8 cellular contexts compared by ENCODE assay signal in genomic region chr4:39181905-39182638, GRCh38. TPM values are rescaled to one million over a fixed set of nuclear protein-coding genes. Genes with fewer than 3 reads are reported as not detected.
DNase-seq lines count a peak whose midpoint lies in the region; ATAC-seq, FAIRE-seq and TF ChIP-seq lines count a peak whose summit lies in the region.

WDR19 (plus strand) TSS chr4:39182529; CDS start chr4:39182558, 29 bp downstream.

- no peaks in the 10 kb centered on the region; a peak in 1 of 7 replicates for H3K27me3 ChIP-seq in H1 (replicated peaks in 1 of 4; ENCODE audit: control insufficient read depth in 3 of 4, extremely low read depth in 1 of 4, insufficient read depth in 3 of 4, low read length in 3 of 4)

- H4K91ac ChIP-seq in H1 (replicated peaks; ENCODE audit: insufficient read length, low read length) = peak within 1 kb of the TSS; percentile 46

- H2BK20ac ChIP-seq in H1 (ENCODE audit: low read length) = no peak within 1 kb of the TSS

- H3K56ac ChIP-seq in H1 (replicated peaks; ENCODE audit: insufficient read length, low read depth, low read length) = no peak within 1 kb of the TSS

- no peak within 1 kb of the TSS; the same call in 1 of the 2 replicates for H4K8ac ChIP-seq in H1 (ENCODE audit: extremely low read depth, insufficient read depth, low read length)

- H3K4me1 ChIP-seq in H1 (replicated peaks in 1 of 4; ENCODE audit: control insufficient read depth in 3 of 4, insufficient read depth in 4 of 4, low read length in 3 of 4) = no peaks in the 10 kb centered on the region; a peak in 1 of 7 replicates

- no peak within 1 kb of the TSS for H3K27ac Mint-ChIP-seq in memory B cell

- H2BK120ac ChIP-seq in H1 (replicated peaks; ENCODE audit: low read depth, low read length) = no peak within 1 kb of the TSS

- H3K14ac ChIP-seq in H1 (ENCODE audit: insufficient read length) = no peak within 1 kb of the TSS

- POLR2A ChIA-PET in activated CD8-positive, alpha-beta memory T cell treated with anti-CD3 and anti-CD28 coated beads for 36 hours (lab: Charles Lee) = interaction anchor here (0.6 to 1.0 kb wide), 3 partner anchors 264 to 1495 kb away, joined by 3 to 5 read pairs (median 4); partner anchors contain the start of genes LIAS and RPL9
- POLR2A ChIA-PET in H1 (lab: Charles Lee; ENCODE audit: partially characterized antibody) = interaction anchor here (0.6 to 1.0 kb wide), 2 partner anchors 178 to 313 kb away, joined by 3 read pairs; no protein-coding TSS in a partner anchor

- H4K5ac ChIP-seq in H1 (ENCODE audit: insufficient read length, low read depth, low read length) = no peak within 1 kb of the TSS

- H3K4me2 ChIP-seq in H1 (ENCODE audit: insufficient read depth in 1 of 2, low read depth in 2 of 2, low read length in 2 of 2) = peak within 1 kb of the TSS; percentile 82 to 99

- FAIRE-seq in H1 (lab: Jason Lieb, UNC) = peak; percentile 96

- 1% methylated on average over 45 of the region's 48 CpGs; no CpG with 5 or more reads in 1 of the 2 experiments for WGBS in H1 (ENCODE audit: extremely low coverage in 1 of 2, insufficient coverage in 1 of 2, insufficient read length in 1 of 2, insufficient replicate concordance in 2 of 2, low coverage in 1 of 2, low lambda C conversion rate in 2 of 2, missing lambda C conversion rate in 1 of 2), 2 experiments

- no peaks in the 10 kb centered on the region for H3K36me3 Mint-ChIP-seq in memory B cell

- TF ChIP-seq RAD21 in H1 (IDR thresholded peaks at IDR 0.05 in 1 of 2, conservative IDR thresholded peaks at IDR 0.05 in 1 of 2; ENCODE audit: low read depth in 2 of 2, low read length in 2 of 2) = peak; percentile 44 to 53

- no peak within 1 kb of the TSS for H2AK5ac ChIP-seq in H1 (ENCODE audit: low read depth, low read length)

- H2BK12ac ChIP-seq in H1 (ENCODE audit: low read depth, low read length) = no peak within 1 kb of the TSS

- no peaks in the 10 kb centered on the region for H3K79me2 ChIP-seq in H1 (ENCODE audit: control insufficient read depth in 1 of 2, insufficient read depth in 2 of 2, low read length in 2 of 2)

- no peaks in the 10 kb centered on the region for H3K27me3 Mint-ChIP-seq in memory B cell

- H3K79me1 ChIP-seq in H1 (ENCODE audit: low read depth, low read length) = no peaks in the 10 kb centered on the region

- H3K4me3 Mint-ChIP-seq in memory B cell = no peak within 1 kb of the TSS

- H3K9me3 Mint-ChIP-seq in memory B cell = no peaks in the 10 kb centered on the region

- H3K4ac ChIP-seq in H1 (replicated peaks; ENCODE audit: insufficient read length, low read depth, low read length) = no peak within 1 kb of the TSS

- H4K20me1 ChIP-seq in H1 (replicated peaks in 1 of 2; ENCODE audit: control insufficient read depth in 1 of 2, insufficient read depth in 2 of 2, low read length in 2 of 2) = no peaks in the 10 kb centered on the region

- peak within 1 kb of the TSS; percentile 84 to 98 (median 94) for H3K4me3 ChIP-seq in H1 (ENCODE audit: extremely low read depth in 1 of 4, insufficient read depth in 2 of 4, low read depth in 3 of 4, low read length in 4 of 4)

- H3K4me1 Mint-ChIP-seq in memory B cell = peaks cover 2% of the 10 kb centered on the region

- no peak within 1 kb of the TSS for H2BK15ac ChIP-seq in H1 (ENCODE audit: low read length)

- no peaks in the 10 kb centered on the region for H3K36me3 ChIP-seq in H1 (ENCODE audit: control insufficient read depth in 2 of 4, insufficient read depth in 4 of 4, low read length in 3 of 4)

- no peak within 1 kb of the TSS for H3K23ac ChIP-seq in H1 (ENCODE audit: insufficient read length)

- peaks cover 4% of the 10 kb centered on the region; the same call in 1 of the 2 replicates for H3K23me2 ChIP-seq in H1 (ENCODE audit: low read depth, low read length)

- H3K18ac ChIP-seq in H1 (ENCODE audit: extremely low read depth, low read length) = no peak within 1 kb of the TSS

- H3K9me3 ChIP-seq in H1 (ENCODE audit: insufficient read depth in 2 of 2, low read depth in 1 of 2, low read length in 1 of 2) = no peaks in the 10 kb centered on the region

- TF ChIP-seq POLR2A in H1 (IDR thresholded peaks at IDR 0.05; ENCODE audit: control extremely low read depth in 1 of 2, low read depth in 2 of 2, low read length in 2 of 2) = no peak

- H3K9ac ChIP-seq in H1 (replicated peaks in 1 of 4; ENCODE audit: extremely low read depth in 1 of 4, low read depth in 3 of 4, low read length in 3 of 4) = peak within 1 kb of the TSS in 3 of 4 experiments; percentile 69 to 86 (median 70); a peak in 6 of 7 replicates

- no peak within 1 kb of the TSS for H3K27ac ChIP-seq in H1 (ENCODE audit: low read depth, low read length)

- CTCF ChIA-PET in activated CD8-positive, alpha-beta memory T cell treated with anti-CD3 and anti-CD28 coated beads for 36 hours (lab: Charles Lee) = interaction anchor here (0.7 kb wide), 1 partner anchor 318 kb away, joined by 3 read pairs; no protein-coding TSS in a partner anchor
- CTCF ChIA-PET in H1 (lab: Charles Lee; ENCODE audit: partially characterized antibody) = interaction anchor here (0.8 to 2.0 kb wide), 9 partner anchors 10 to 426 kb away, joined by 3 to 5 read pairs (median 3); no protein-coding TSS in a partner anchor

- peak within 1 kb of the TSS; percentile 80 for H2AFZ ChIP-seq in H1 (ENCODE audit: low read length)

- ATAC-seq in GM19468 (IDR thresholded peaks at IDR 0.05; ENCODE audit: extremely low read depth, unreplicated experiment) = peak; percentile 100
- peak; percentile 93 for ATAC-seq in memory B cell (ENCODE audit: low read depth)

- peak; percentile 96 for DNase-seq in COLO829 (ENCODE audit: low spot score)
- peak; percentile 98 for DNase-seq in HS-5 (ENCODE audit: low read depth)
- DNase-seq in NK-92 treated with Interleukin-12 subunit alpha and Interleukin-12 subunit beta, amount 100 ng/mL, for 24 hours (lab: John Stamatoyannopoulos, UW) = peak; percentile 99
- DNase-seq in H1 (ENCODE audit: low read depth in 1 of 2, low spot score in 2 of 2) = peak; percentile 94 to 98
- DNase-seq in memory B cell (ENCODE audit: low spot score in 2 of 2) = peak; percentile 91 to 97
- DNase-seq in stimulated activated CD8-positive, alpha-beta memory T cell treated with anti-CD3 and anti-CD28 coated beads, Interleukin-12 subunit alpha, Interleukin-12 subunit beta, amount 100 ng/mL, for 24 hours (ENCODE audit: extremely low read depth) = peak; percentile 96

- no peak within 1 kb of the TSS for H2BK5ac ChIP-seq in H1 (ENCODE audit: low read depth, low read length)

- no peak for TF ChIP-seq EP300 in H1 (IDR thresholded peaks at IDR 0.05; ENCODE audit: borderline replicate concordance in 1 of 2, low read depth in 2 of 2, low read length in 2 of 2)

- TF ChIP-seq CTCF in H1 (IDR thresholded peaks at IDR 0.05; ENCODE audit: control extremely low read depth in 1 of 3, insufficient read depth in 1 of 3, low read depth in 1 of 3, low read length in 3 of 3) = peak; percentile 31 to 56 (median 40)

TF ChIP-seq in H1, 55 proteins besides CTCF, POLR2A, EP300 and RAD21 (continues in another document):
- TF ChIP-seq CREB1 (IDR thresholded peaks at IDR 0.05) (peak; percentile 61; the same call in 1 of the 2 replicates), SIN3A (conservative IDR thresholded peaks at IDR 0.05 in 1 of 2, IDR thresholded peaks at IDR 0.05 in 1 of 2; ENCODE audit: low read depth in 1 of 2, low read length in 2 of 2) (peak in 1 of 2 experiments; percentile 79; a peak in 2 of 4 replicates), TAF1 (IDR thresholded peaks at IDR 0.05; ENCODE audit: low read depth, low read length) (peak; percentile 60; the same call in 1 of the 2 replicates), SP2 (IDR thresholded peaks at IDR 0.05; ENCODE audit: low read length) (no peak), BRCA1 (IDR thresholded peaks at IDR 0.05; ENCODE audit: low read depth, low read length) (peak; percentile 60; the same call in 1 of the 2 replicates), BACH1 (IDR thresholded peaks at IDR 0.05; ENCODE audit: low read length) (no peak), POU5F1 (IDR thresholded peaks at IDR 0.05; ENCODE audit: low read depth, low read length) (no peak), ATF2 (IDR thresholded peaks at IDR 0.05; ENCODE audit: low read length) (no peak), E2F6 (IDR thresholded peaks at IDR 0.05) (peak; percentile 95), FOSL1 (IDR thresholded peaks at IDR 0.05; ENCODE audit: insufficient read depth, low read depth, low read length) (no peak)

RNA-seq across cellular contexts. Expression of gene WDR19, which starts in this region (rescaled TPM):
- total RNA-seq in activated CD8-positive, alpha-beta memory T cell treated with anti-CD3 and anti-CD28 coated beads for 36 hours = 10 to 100 TPM; 15.7 to 17.3 TPM
- 19.7 and 22.2 TPM in 2 replicates for total RNA-seq in H1 (2021; fragmentation: NEBNext Ultra II Directional; extraction: Animal tissue kit (Norgen Biotek cat#: 25700))
- polyA plus RNA-seq in H1 (2011; rRNA removed) = 16.9 and 23.3 TPM in 2 replicates
- 27.7 TPM for polyA plus RNA-seq in H1 (2011; cell fraction: cytosol; rRNA removed)
- polyA plus RNA-seq in H1 (2011; cell fraction: nucleus; rRNA removed) = 50.1 TPM
- polyA plus RNA-seq in H1 (2012, experiment 1 of 2) = 19.9 to 33.1 TPM (median 21.4 TPM) in 4 replicates
- 2.1 TPM for polyA plus RNA-seq in H1 (2012, experiment 2 of 2)
- 19.2 TPM for polyA plus RNA-seq in H1 (2013, experiment 1 of 2)
- 16.2 TPM for polyA plus RNA-seq in H1 (2013, experiment 2 of 2)
- polyA minus RNA-seq in H1 (2011; rRNA and poly(A)+ RNA removed) = 28.0 and 32.0 TPM in 2 replicates
- 12.8 TPM for polyA minus RNA-seq in H1 (2011; cell fraction: cytosol; rRNA and poly(A)+ RNA removed)
- 43.1 TPM for polyA minus RNA-seq in H1 (2011; cell fraction: nucleus; rRNA and poly(A)+ RNA removed)
